9 cellular contexts compared by ENCODE assay signal in the genomic region with DNA sequence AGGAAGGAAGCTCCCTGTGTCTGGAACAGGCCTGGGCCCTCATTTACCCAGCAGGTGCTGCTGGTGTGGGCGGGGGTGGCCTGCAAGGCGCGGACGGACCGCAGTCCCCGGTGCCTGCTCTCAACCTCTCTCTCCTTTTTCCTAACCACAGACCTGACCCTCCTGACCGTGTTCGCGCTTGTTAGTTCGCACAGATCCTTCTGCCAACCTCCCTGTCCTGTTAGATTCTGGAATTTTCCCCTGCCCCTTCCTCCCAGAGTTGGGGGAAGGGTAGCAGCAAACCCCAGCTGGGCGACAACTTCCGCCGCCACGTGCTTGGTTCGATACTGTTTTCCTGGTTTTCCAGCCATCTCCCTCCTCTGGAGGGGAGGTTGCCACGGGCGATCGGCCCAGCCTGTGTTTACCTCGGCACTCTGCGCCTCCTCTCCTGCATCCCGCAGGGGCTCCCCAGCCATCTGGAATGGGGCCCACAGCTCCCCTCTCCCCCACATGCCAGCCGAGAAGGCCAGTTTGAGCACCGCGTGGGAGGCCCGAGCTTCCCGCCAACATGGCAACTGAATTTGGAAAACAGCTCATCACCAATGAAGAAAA.
A peak's percentile ranks its signal among the peaks of the same experiment; 100 is the strongest.
DNase-seq lines count a peak whose midpoint lies in the region; ATAC-seq and TF ChIP-seq lines count a peak whose summit lies in the region.
"Had no signal": no experiment of that assay in that cellular context is flagged by ENCODE, and none has a peak within 500 bp of the region (broad histone marks: within the 10 kb centered on the region; RNA-seq: fewer than 3 reads in every experiment).

No MANE protein-coding gene starts in this region.

- H3K9me3 ChIP-seq in heart right ventricle (no peaks in the 10 kb centered on the region), GM23248 (ENCODE audit: low read depth) (no peaks in the 10 kb centered on the region)

- no peak overlapping the region for H3K9ac ChIP-seq in GM23248

- H3F3A ChIP-seq in GM23248 (ENCODE audit: insufficient read depth): no peaks in the 10 kb centered on the region

- 25 to 31% methylated on average over 26 of the region's 26 CpGs for WGBS in heart right ventricle, 2 donors
- 74 to 82% methylated on average over 26 of the region's 26 CpGs for WGBS in GM23248 (ENCODE audit: low coverage in 1 of 2, low lambda C conversion rate in 2 of 2, missing lambda C conversion rate in 2 of 2), 2 experiments

- intact Hi-C loops in heart right ventricle (cut with DNase I): no loop called here

- H3K4me1 ChIP-seq in heart right ventricle (peaks cover 0 to 13% (median 11%) of the 10 kb centered on the region in 9 donors), GM23248 (ENCODE audit: insufficient read depth) (no peaks in the 10 kb centered on the region)

- no peak for ATAC-seq in heart right ventricle
- ATAC-seq: activated CD8-positive, alpha-beta T cell treated with anti-CD3 and anti-CD28 coated beads for 36 hours had no signal

- in situ Hi-C loops in GM23248 (cut with MboI): no loop called here

- TF ChIP-seq CTCF in heart right ventricle (IDR thresholded peaks at IDR 0.05): no peak

- DNase-seq in NCI-H187 (lab: John Stamatoyannopoulos, UW) (peak; percentile 30 to 64), NCI-H187 treated with DMSO at 0.1 percent for 48 hours (lab: John Stamatoyannopoulos, UW) (no peak), NCI-H1092 treated with DMSO at 0.1 percent for 48 hours (lab: John Stamatoyannopoulos, UW) (peak; percentile 91), cerebellum (ENCODE audit: low spot score) (peak; percentile 73), retina (peak; percentile 75), AML-193 (lab: John Stamatoyannopoulos, UW) (no peak), heart right ventricle (no peak), GM23248 (no peak)
- DNase-seq: activated CD8-positive, alpha-beta T cell treated with anti-CD3 and anti-CD28 coated beads for 36 hours had no signal

- no peaks in the 10 kb centered on the region for H3K79me2 ChIP-seq in GM23248 (ENCODE audit: insufficient read depth)

- no peaks in the 10 kb centered on the region for H4K20me1 ChIP-seq in GM23248 (ENCODE audit: insufficient read depth)

- no peak overlapping the region for H3K4me2 ChIP-seq in GM23248 (ENCODE audit: unreplicated experiment)

- no peak overlapping the region for H3K27ac ChIP-seq in heart right ventricle
- H3K27ac ChIP-seq in GM23248: no peak overlapping the region

- H3K9me2 ChIP-seq in GM23248 (ENCODE audit: insufficient read depth): no peaks in the 10 kb centered on the region

- H3K27me3 ChIP-seq in heart right ventricle: peaks cover 0 to 100% (median 99%) of the 10 kb centered on the region in 7 donors
- peaks cover 64% of the 10 kb centered on the region for H3K27me3 ChIP-seq in GM23248 (replicated peaks; ENCODE audit: insufficient read depth)

- no peaks in the 10 kb centered on the region for H3K36me3 ChIP-seq in heart right ventricle
- H3K36me3 ChIP-seq in GM23248 (ENCODE audit: low read depth): no peaks in the 10 kb centered on the region

- no peak overlapping the region for H2AFZ ChIP-seq in GM23248

- H3K4me3 ChIP-seq in heart right ventricle (no peak overlapping the region), GM23248 (no peak overlapping the region)

Comparison
In these comparisons a context has a peak if more than half of its experiments do, and no peak if none do; other contexts are left out.
1. DNase-seq: peak in NCI-H187 (2 of 2), NCI-H1092 treated with DMSO at 0.1 percent for 48 hours (single experiment), cerebellum (single experiment) and retina (single experiment); none in NCI-H187 treated with DMSO at 0.1 percent for 48 hours (single experiment), AML-193 (0 of 2), heart right ventricle (0 of 2) and GM23248 (single experiment).